In genomic region chr5:36690041-36690941, GRCh38 we compare ENCODE assay signal across 8 cellular contexts.
DNase-seq lines count a peak whose midpoint lies in the region; ATAC-seq, FAIRE-seq and TF ChIP-seq lines count a peak whose summit lies in the region.

No MANE protein-coding gene starts in this region.

- peak overlapping the region; percentile 46 for H3K9ac ChIP-seq in HUES48 (ENCODE audit: low read depth, low read length)

- peak; percentile 24 for TF ChIP-seq CTCF in D721Med (IDR thresholded peaks at IDR 0.05; ENCODE audit: insufficient read depth, missing control alignments)

- peak; percentile 55 for DNase-seq in D721Med (ENCODE audit: insufficient read length, low spot score)
- peak; percentile 38 for DNase-seq in OCI-M2 (lab: John Stamatoyannopoulos, UW; ENCODE audit: unreplicated experiment)
- peak; percentile 36 for DNase-seq in activated T-helper 1 cell treated with Interleukin-2 at 50 U/mL for 16 hours (ENCODE audit: low read depth)
- DNase-seq in fibroblast of gingiva (ENCODE audit: low read depth): peak; percentile 57
- peak; percentile 80 for DNase-seq in myocyte (ENCODE audit: low read depth)
- DNase-seq in stimulated activated CD8-positive, alpha-beta memory T cell treated with anti-CD3 and anti-CD28 coated beads, Interleukin-7, amount 100 ng/mL, for 4 hours (ENCODE audit: low read depth in 2 of 2): peak; percentile 32 to 44

- no peaks in the 10 kb centered on the region for H3K36me3 ChIP-seq in HUES48 (ENCODE audit: control insufficient read depth, insufficient read depth, low read length)

- H3K4me3 ChIP-seq in HUES48 (ENCODE audit: low read depth, low read length): peak overlapping the region; percentile 74

- no peaks in the 10 kb centered on the region for H3K9me3 ChIP-seq in HUES48 (ENCODE audit: control insufficient read depth, insufficient read depth, low read length)

- H3K27ac ChIP-seq in HUES48 (ENCODE audit: low read depth, low read length): peak overlapping the region; percentile 66

- ATAC-seq in GM21447 (IDR thresholded peaks at IDR 0.05; ENCODE audit: unreplicated experiment): peak; percentile 79

- H3K4me1 ChIP-seq in HUES48 (ENCODE audit: control insufficient read depth, insufficient read depth, low read length): no peaks in the 10 kb centered on the region

- H3K27me3 ChIP-seq in HUES48 (ENCODE audit: control insufficient read depth, insufficient read depth, low read length): peaks cover 21% of the 10 kb centered on the region

- FAIRE-seq in D721Med (lab: Jason Lieb, UNC): no peak

Comparison
In these comparisons a context has a peak if more than half of its experiments do, and no peak if none do; other contexts are left out.
1. Peak in every context shown above with its lines: DNase-seq, ATAC-seq, H3K4me3 ChIP-seq and H3K27ac ChIP-seq.